8 cellular contexts compared by ENCODE assay signal in the genomic region with DNA sequence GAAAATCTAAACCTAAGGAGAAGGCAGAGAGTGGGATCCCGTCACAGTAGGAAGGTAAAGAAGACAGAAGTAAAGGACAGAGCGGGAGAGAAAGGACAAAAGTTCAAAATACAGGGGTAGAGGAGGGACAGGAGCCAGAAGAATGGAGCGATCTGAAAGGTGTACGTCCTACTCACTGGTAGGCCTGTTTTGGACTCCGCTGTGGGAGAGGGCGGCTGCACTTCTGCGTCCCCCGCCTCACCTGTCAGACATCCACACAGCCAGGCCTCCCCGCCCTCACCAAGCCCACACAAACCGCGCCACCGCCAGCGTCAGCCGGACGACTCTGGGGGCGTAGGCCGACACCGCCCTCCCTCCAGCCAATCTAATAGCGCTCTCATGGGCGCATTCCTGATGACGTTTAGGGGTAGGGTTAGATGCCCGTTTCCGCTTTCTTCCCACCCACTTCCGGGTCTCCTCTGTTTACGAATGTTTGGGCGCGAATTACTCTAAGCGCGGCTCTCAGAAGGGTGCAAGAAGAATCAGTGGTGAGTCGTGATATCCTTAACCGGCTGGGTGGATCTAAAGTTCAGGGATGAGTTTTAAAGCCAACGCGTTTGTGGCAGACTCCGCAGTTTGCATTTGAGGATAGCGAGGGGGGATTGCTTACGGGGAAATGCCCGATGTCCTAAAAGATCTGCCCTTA. TPM values are rescaled to one million over a fixed set of nuclear protein-coding genes. Genes with fewer than 3 reads are reported as not detected.
A peak's percentile ranks its signal among the peaks of the same experiment; 100 is the strongest.
DNase-seq lines count a peak whose midpoint lies in the region; ATAC-seq and TF ChIP-seq lines count a peak whose summit lies in the region.

A gene with protein sequence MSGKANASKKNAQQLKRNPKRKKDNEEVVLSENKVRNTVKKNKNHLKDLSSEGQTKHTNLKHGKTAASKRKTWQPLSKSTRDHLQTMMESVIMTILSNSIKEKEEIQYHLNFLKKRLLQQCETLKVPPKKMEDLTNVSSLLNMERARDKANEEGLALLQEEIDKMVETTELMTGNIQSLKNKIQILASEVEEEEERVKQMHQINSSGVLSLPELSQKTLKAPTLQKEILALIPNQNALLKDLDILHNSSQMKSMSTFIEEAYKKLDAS (plus strand): TSS at position 444 of the 685 bp plus-strand sequence. CDS start 6,807 bp downstream, outside the sequence.
A gene (minus strand): TSS at position 327 of the 685 bp plus-strand sequence. CDS start 3,787 bp downstream, outside the sequence.

- in situ Hi-C loops in GM13976 (cut with MboI; ENCODE audit: low sequenced_read_pairs, unreplicated experiment): no loop called here

- peak within 1 kb of the TSS; percentile 93 for H3K27ac ChIP-seq in upper lobe of right lung

- peak within 1 kb of the TSS; percentile 88 for H3K4me3 ChIP-seq in upper lobe of right lung

- intact Hi-C loops in T-helper 1 cell treated with Interleukin-12 subunit alpha and Interleukin-12 subunit beta and Interleukin-4 antibody, amounts not matched to agents 30 ng/mL and 1 ng/mL, for 36 hours (cut with micrococcal nuclease): loop anchor here (1.0 to 2.0 kb wide), 5 partner anchors 8 to 1984 kb away; a partner anchor contains a TSS
- intact Hi-C loops in left cardiac atrium (cut with DNase I) (no loop called here), posterior vena cava (cut with DNase I) (no loop called here), upper lobe of right lung (cut with DNase I) (no loop called here)

- no peaks in the 10 kb centered on the region for H3K27me3 ChIP-seq in upper lobe of right lung

- TF ChIP-seq CTCF in GM13976 (IDR thresholded peaks at IDR 0.05; ENCODE audit: borderline replicate concordance, control extremely low read depth, extremely low read depth, insufficient read depth, missing control alignments) (no peak), upper lobe of right lung (IDR thresholded peaks at IDR 0.05) (no peak)

- peak; percentile 96 for ATAC-seq in HG02870 (IDR thresholded peaks at IDR 0.05; ENCODE audit: unreplicated experiment)
- ATAC-seq in left cardiac atrium: peak; percentile 100
- peak; percentile 100 for ATAC-seq in upper lobe of right lung

- peaks cover 12% of the 10 kb centered on the region for H3K36me3 ChIP-seq in upper lobe of right lung

- DNase-seq in GM13976 (ENCODE audit: low spot score): peak; percentile 89
- peak; percentile 91 for DNase-seq in NCI-H146 treated with DMSO at 0.1 percent for 48 hours (lab: John Stamatoyannopoulos, UW; ENCODE audit: unreplicated experiment)
- DNase-seq in amniotic epithelial cell (ENCODE audit: low read depth): peak; percentile 94
- DNase-seq in left cardiac atrium: peak; percentile 94
- peak; percentile 97 for DNase-seq in posterior vena cava (ENCODE audit: low spot score)
- peak; percentile 95 for DNase-seq in upper lobe of right lung

- peaks cover 19% of the 10 kb centered on the region for H3K4me1 ChIP-seq in upper lobe of right lung

- no peaks in the 10 kb centered on the region for H3K9me3 ChIP-seq in upper lobe of right lung

RNA-seq across cellular contexts. Expression of the first gene that starts in this region (rescaled TPM):
- 11.9 and 13.7 TPM in 2 replicates for total RNA-seq in T-helper 1 cell treated with Interleukin-12 subunit alpha and Interleukin-12 subunit beta and Interleukin-4 antibody, amounts not matched to agents 30 ng/mL and 1 ng/mL, for 36 hours
- total RNA-seq in left cardiac atrium (1 to 10 TPM; 4.7 to 5.9 TPM), posterior vena cava (1 to 10 TPM; 4.8 to 5.2 TPM), upper lobe of right lung (3.8 TPM)

RNA-seq across cellular contexts. Expression of the second gene that starts in this region (rescaled TPM):
- total RNA-seq in T-helper 1 cell treated with Interleukin-12 subunit alpha and Interleukin-12 subunit beta and Interleukin-4 antibody, amounts not matched to agents 30 ng/mL and 1 ng/mL, for 36 hours: 14.0 and 15.0 TPM in 2 replicates
- total RNA-seq in left cardiac atrium (10 to 100 TPM; 26.7 to 29.7 TPM), posterior vena cava (10 to 100 TPM; 18.8 to 19.0 TPM), upper lobe of right lung (23.3 TPM)

Comparison
In these comparisons a context has a peak if more than half of its experiments do, and no peak if none do; other contexts are left out.
1. Peak in every context shown above with its lines: DNase-seq, ATAC-seq, H3K4me3 ChIP-seq and H3K27ac ChIP-seq.